In genomic region chr5:65482280-65482726, GRCh38 we compare ENCODE assay signal across 8 cellular contexts. TPM values are rescaled to one million over a fixed set of nuclear protein-coding genes. Genes with fewer than 3 reads are reported as not detected.
DNase-seq lines count a peak whose midpoint lies in the region; ATAC-seq and TF ChIP-seq lines count a peak whose summit lies in the region.

No MANE protein-coding gene starts in this region.

- H3K4me3 ChIP-seq in DOHH2 (ENCODE audit: low read length) (peak overlapping the region; percentile 71), psoas muscle (peak overlapping the region; percentile 67)

- no peaks in the 10 kb centered on the region for H3F3A ChIP-seq in DOHH2 (ENCODE audit: control insufficient read depth, insufficient read depth)

- H3K27me3 ChIP-seq in DOHH2 (ENCODE audit: control insufficient read depth, low read length) (peaks cover 48% of the 10 kb centered on the region), psoas muscle (ENCODE audit: insufficient read depth in 3 of 3, low read length in 2 of 3) (no peaks in the 10 kb centered on the region)

- TF ChIP-seq CTCF in DOHH2 (IDR thresholded peaks at IDR 0.05; ENCODE audit: low read depth, low read length, poor library complexity, severe bottlenecking), result no peak
- no peak for TF ChIP-seq CTCF in psoas muscle (IDR thresholded peaks at IDR 0.05)

- no peaks in the 10 kb centered on the region for H4K20me1 ChIP-seq in DOHH2 (ENCODE audit: control insufficient read depth, insufficient read depth, low read depth, low read length)

- H3K9me3 Mint-ChIP-seq in activated CD4-positive, alpha-beta memory T cell treated with anti-CD3 and anti-CD28 coated beads, Interleukin-2, amount 10 ng/mL, durations not matched to agents 7 days and 5 days, result no peaks in the 10 kb centered on the region

- WGBS in psoas muscle, 3 donors, result 0 to 1% (median 1%) methylated on average over 6 of the region's 6 CpGs

- no peak overlapping the region for H3K27ac ChIP-seq in DOHH2 (ENCODE audit: low read depth, low read length)
- peak overlapping the region; percentile 83 for H3K27ac ChIP-seq in psoas muscle

- no peaks in the 10 kb centered on the region for H3K9me3 ChIP-seq in DOHH2 (ENCODE audit: control insufficient read depth, insufficient read depth, low read length)
- no peaks in the 10 kb centered on the region for H3K9me3 ChIP-seq in psoas muscle

- H3K4me2 ChIP-seq in DOHH2 (ENCODE audit: low read length), result peak overlapping the region; percentile 86

- CTCF ChIA-PET in activated CD4-positive, alpha-beta memory T cell treated with anti-CD3 and anti-CD28 coated beads, Interleukin-2, amount 10 ng/mL, durations not matched to agents 7 days and 5 days (lab: Charles Lee), result interaction anchor here (0.7 to 4.6 kb wide), 18 partner anchors 9 to 848 kb away, joined by 3 to 43 read pairs (median 6); no protein-coding TSS in a partner anchor

- POLR2A ChIA-PET in activated CD4-positive, alpha-beta memory T cell treated with anti-CD3 and anti-CD28 coated beads, Interleukin-2, amount 10 ng/mL, durations not matched to agents 7 days and 5 days (lab: Charles Lee), result interaction anchor here (0.6 to 4.8 kb wide), 7 partner anchors 9 to 714 kb away, joined by 3 to 41 read pairs (median 11); partner anchors contain the start of genes CENPK, CWC27, PPWD1 and SREK1IP1

- H3K36me3 Mint-ChIP-seq in activated CD4-positive, alpha-beta memory T cell treated with anti-CD3 and anti-CD28 coated beads, Interleukin-2, amount 10 ng/mL, durations not matched to agents 7 days and 5 days (ENCODE audit: low read depth), result no peaks in the 10 kb centered on the region

- H3K4me1 Mint-ChIP-seq in activated CD4-positive, alpha-beta memory T cell treated with anti-CD3 and anti-CD28 coated beads, Interleukin-2, amount 10 ng/mL, durations not matched to agents 7 days and 5 days, result peaks cover 15% of the 10 kb centered on the region

- H3K27ac Mint-ChIP-seq in activated CD4-positive, alpha-beta memory T cell treated with anti-CD3 and anti-CD28 coated beads, Interleukin-2, amount 10 ng/mL, durations not matched to agents 7 days and 5 days, result peak overlapping the region; percentile 61

- no peak overlapping the region for H3K4me3 Mint-ChIP-seq in activated CD4-positive, alpha-beta memory T cell treated with anti-CD3 and anti-CD28 coated beads, Interleukin-2, amount 10 ng/mL, durations not matched to agents 7 days and 5 days

- no peaks in the 10 kb centered on the region for H3K27me3 Mint-ChIP-seq in activated CD4-positive, alpha-beta memory T cell treated with anti-CD3 and anti-CD28 coated beads, Interleukin-2, amount 10 ng/mL, durations not matched to agents 7 days and 5 days

- H3K4me1 ChIP-seq in DOHH2 (ENCODE audit: control insufficient read depth, low read length), result peaks cover 30% of the 10 kb centered on the region
- H3K4me1 ChIP-seq in psoas muscle, result peaks cover 13% of the 10 kb centered on the region

- H3K9me2 ChIP-seq in DOHH2 (replicated peaks; ENCODE audit: control insufficient read depth, low read length), result no peaks in the 10 kb centered on the region

- no peak for DNase-seq in activated CD4-positive, alpha-beta memory T cell treated with anti-CD3 and anti-CD28 coated beads, Interleukin-2, amount 10 ng/mL, durations not matched to agents 7 days and 5 days
- DNase-seq in glomerular visceral epithelial cell (ENCODE audit: extremely low spot score) (peak; percentile 47), psoas muscle (no peak), NCI-H128 (lab: John Stamatoyannopoulos, UW; ENCODE audit: unreplicated experiment) (no peak), cortex of kidney (lab: John Stamatoyannopoulos, UW) (no peak)

- ATAC-seq in HG02759 (IDR thresholded peaks at IDR 0.05; ENCODE audit: unreplicated experiment) (peak; percentile 14), psoas muscle (peak in 2 of 4 donors; percentile 20 to 32), HG02981 (IDR thresholded peaks at IDR 0.05; ENCODE audit: unreplicated experiment) (no peak)

- H3K36me3 ChIP-seq in DOHH2 (ENCODE audit: control insufficient read depth, low read length) (no peaks in the 10 kb centered on the region), psoas muscle (ENCODE audit: insufficient read depth in 1 of 2, low read depth in 1 of 2) (no peaks in the 10 kb centered on the region)

- intact Hi-C loops in psoas muscle (cut with DNase I), result loop anchor here (2.0 to 10.0 kb wide), 5 partner anchors 380 to 845 kb away; no protein-coding TSS in a partner anchor

- H3K79me2 ChIP-seq in DOHH2 (ENCODE audit: control insufficient read depth, low read length), result no peaks in the 10 kb centered on the region

RNA-seq across cellular contexts. Expression of gene ADAMTS6, which starts 0.6 kb away (rescaled TPM):
- 1 to 10 TPM; 1.6 to 1.7 TPM for total RNA-seq in activated CD4-positive, alpha-beta memory T cell treated with anti-CD3 and anti-CD28 coated beads, Interleukin-2, amount 10 ng/mL, durations not matched to agents 7 days and 5 days
- total RNA-seq in psoas muscle, result under 1 TPM; 0.24 to 0.59 (median 0.30) TPM
- under 1 TPM; 0.06 to 0.17 (median 0.08) TPM for polyA plus RNA-seq in psoas muscle
